In the genomic region with DNA sequence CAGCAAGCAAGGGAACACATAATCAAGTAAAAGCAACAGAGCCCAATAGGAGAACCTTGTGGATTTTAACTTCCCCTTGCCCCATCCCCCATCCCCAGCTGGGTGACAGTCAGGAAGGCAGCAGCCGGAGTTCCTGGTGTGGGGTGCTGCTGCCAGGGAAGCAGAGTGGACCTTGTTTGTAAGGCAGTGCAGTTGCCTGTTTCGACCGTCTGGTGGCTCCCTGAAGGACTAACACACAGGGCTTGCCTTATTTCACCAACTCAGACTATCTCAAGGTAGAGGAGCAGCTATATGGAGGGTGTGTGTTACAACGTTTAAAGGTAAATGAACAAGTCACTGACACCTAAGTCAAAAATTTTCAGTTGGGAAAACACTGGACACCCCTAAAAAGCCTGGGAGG, we compare ENCODE assay signal across 9 cellular contexts. TPM values are rescaled to one million over a fixed set of nuclear protein-coding genes. Genes with fewer than 3 reads are reported as not detected.
DNase-seq lines count a peak whose midpoint lies in the region; ATAC-seq and TF ChIP-seq lines count a peak whose summit lies in the region.
"Had no signal": no experiment of that assay in that cellular context is flagged by ENCODE, and none has a peak within 500 bp of the region (broad histone marks: within the 10 kb centered on the region; RNA-seq: fewer than 3 reads in every experiment).

No MANE protein-coding gene starts in this region.

- H3K27ac Mint-ChIP-seq in nephron = no peak overlapping the region

- POLR2A ChIA-PET in Panc1 (lab: Charles Lee) (no interaction called here), PC-9 (lab: Charles Lee; ENCODE audit: unreplicated experiment) (no interaction called here)

- H3K4me3 Mint-ChIP-seq in nephron = no peak overlapping the region

- H3K4me3 ChIP-seq in Panc1 (ENCODE audit: low read depth in 2 of 2, low read length in 2 of 2) (no peak overlapping the region), choroid plexus epithelial cell (ENCODE audit: low read depth, low read length) (no peak overlapping the region), hepatocyte (no peak overlapping the region), dorsolateral prefrontal cortex (no peak overlapping the region), PC-9 (no peak overlapping the region)

- DNase-seq in Panc1 (ENCODE audit: low read depth, low spot score) (no peak), choroid plexus epithelial cell (ENCODE audit: low read depth) (peak; percentile 28), hepatocyte (ENCODE audit: low spot score) (no peak), dorsolateral prefrontal cortex (no peak), PC-9 (no peak)
- DNase-seq: mesenchymal stem cell had no signal

- intact Hi-C loops in Panc1 (cut with micrococcal nuclease; ENCODE audit: unreplicated experiment) (no loop called here), dorsolateral prefrontal cortex (cut with DNase I) (no loop called here), PC-9 (cut with micrococcal nuclease; ENCODE audit: unreplicated experiment) (no loop called here)

- in situ Hi-C loops in Panc1 (cut with HindIII; ENCODE audit: low pct_unique_long_range_greater_than_20kb, low sequenced_read_pairs) = no loop called here

- H3K79me2 ChIP-seq in hepatocyte (no peaks in the 10 kb centered on the region), PC-9 (ENCODE audit: low read depth) (no peaks in the 10 kb centered on the region)

- no peak overlapping the region for H3K27ac ChIP-seq in Panc1 (ENCODE audit: low read length)
- H3K27ac ChIP-seq in hepatocyte = no peak overlapping the region
- H3K27ac ChIP-seq in dorsolateral prefrontal cortex = no peak overlapping the region
- H3K27ac ChIP-seq in PC-9 = no peak overlapping the region

- H4K20me1 ChIP-seq in hepatocyte (ENCODE audit: insufficient read depth, poor library complexity, severe bottlenecking) = no peaks in the 10 kb centered on the region
- no peaks in the 10 kb centered on the region for H4K20me1 ChIP-seq in PC-9 (ENCODE audit: insufficient read depth)

- TF ChIP-seq CTCF in GM12873 (IDR thresholded peaks at IDR 0.05; ENCODE audit: insufficient read depth, low read depth, low read length, missing control alignments) = peak; percentile 31
- peak; percentile 17; the same call in 1 of the 2 replicates for TF ChIP-seq CTCF in Panc1 (IDR thresholded peaks at IDR 0.05)
- TF ChIP-seq CTCF in choroid plexus epithelial cell (conservative IDR thresholded peaks at IDR 0.05; ENCODE audit: low read depth, low read length) = peak; percentile 42
- peak in 2 of 3 experiments; percentile 1 to 11 for TF ChIP-seq CTCF in nephron (IDR thresholded peaks at IDR 0.05; ENCODE audit: unreplicated experiment in 3 of 3)
- no peak for TF ChIP-seq CTCF in hepatocyte (IDR thresholded peaks at IDR 0.05; ENCODE audit: poor library complexity)
- TF ChIP-seq CTCF in dorsolateral prefrontal cortex (IDR thresholded peaks at IDR 0.05 in 54 of 56, conservative IDR thresholded peaks at IDR 0.05 in 2 of 56; ENCODE audit: low read depth in 1 of 56, partially characterized antibody in 56 of 56) = no peak
- TF ChIP-seq CTCF in PC-9 (conservative IDR thresholded peaks at IDR 0.05) = no peak; the same call in 1 of the 2 replicates

- H3K4me1 Mint-ChIP-seq in nephron = no peaks in the 10 kb centered on the region

- ATAC-seq in Panc1 = no peak
- no peak for ATAC-seq in GM19452 (IDR thresholded peaks at IDR 0.05; ENCODE audit: unreplicated experiment)

- H3K27me3 Mint-ChIP-seq in nephron (ENCODE audit: low read depth) = peaks cover 11% of the 10 kb centered on the region

- H3K36me3 ChIP-seq in Panc1 (ENCODE audit: control insufficient read depth, insufficient read depth, low read length) (no peaks in the 10 kb centered on the region), hepatocyte (replicated peaks; ENCODE audit: insufficient read depth, low read depth) (no peaks in the 10 kb centered on the region), PC-9 (ENCODE audit: low read depth) (no peaks in the 10 kb centered on the region)

- no peaks in the 10 kb centered on the region for H3K27me3 ChIP-seq in Panc1 (ENCODE audit: control insufficient read depth, insufficient read depth, low read length)
- no peaks in the 10 kb centered on the region for H3K27me3 ChIP-seq in hepatocyte
- H3K27me3 ChIP-seq in dorsolateral prefrontal cortex = peaks cover 0 to 29% (median 5%) of the 10 kb centered on the region in 45 donors
- peaks cover 34% of the 10 kb centered on the region for H3K27me3 ChIP-seq in PC-9 (ENCODE audit: insufficient read depth, low read depth)

- no peaks in the 10 kb centered on the region for H3F3A ChIP-seq in PC-9 (ENCODE audit: insufficient read depth, low read depth)

- peaks cover 39% of the 10 kb centered on the region for H3K9me3 Mint-ChIP-seq in nephron

- H3K9me2 ChIP-seq in hepatocyte (replicated peaks; ENCODE audit: insufficient read depth) = no peaks in the 10 kb centered on the region
- H3K9me2 ChIP-seq in PC-9 (ENCODE audit: insufficient read depth) = no peaks in the 10 kb centered on the region

- H3K9me3 ChIP-seq in Panc1 (ENCODE audit: control insufficient read depth, insufficient read depth, low read depth, low read length) = peaks cover 2% of the 10 kb centered on the region; the same call in 1 of the 2 replicates
- no peaks in the 10 kb centered on the region for H3K9me3 ChIP-seq in hepatocyte (ENCODE audit: low read depth)
- peaks cover 2% of the 10 kb centered on the region; the same call in 1 of the 2 replicates for H3K9me3 ChIP-seq in PC-9 (ENCODE audit: insufficient read depth, low read depth)

- H3K36me3 Mint-ChIP-seq in nephron (ENCODE audit: low read depth) = peaks cover 6% of the 10 kb centered on the region

- H3K4me1 ChIP-seq in Panc1 (ENCODE audit: control insufficient read depth, insufficient read depth, low read length) (no peaks in the 10 kb centered on the region), hepatocyte (ENCODE audit: insufficient read depth) (no peaks in the 10 kb centered on the region), PC-9 (replicated peaks; ENCODE audit: insufficient read depth) (no peaks in the 10 kb centered on the region)

- H2AFZ ChIP-seq in hepatocyte (no peak overlapping the region), PC-9 (no peak overlapping the region)

- 48% methylated on average over 4 of the region's 4 CpGs for WGBS in hepatocyte (ENCODE audit: low lambda C conversion rate, missing lambda C conversion rate)

- H3K4me2 ChIP-seq in hepatocyte = no peak overlapping the region
- no peak overlapping the region for H3K4me2 ChIP-seq in PC-9

- CTCF ChIA-PET in Panc1 (lab: Charles Lee) (no interaction called here), PC-9 (lab: Charles Lee) (interaction anchor here (0.5 kb wide), 1 partner anchor 176 kb away, joined by 4 read pairs; no protein-coding TSS in a partner anchor)

- BruUV-seq in Panc1 (replicated peaks; lab: Mats Ljungman, UMichigan) (no TSS peak), PC-9 (replicated peaks; lab: Mats Ljungman, UMichigan) (no TSS peak)

RNA-seq across cellular contexts. Expression of a gene that starts 6.6 kb away (rescaled TPM):
- not detected for total RNA-seq in Panc1 (2021; ENCODE audit: unreplicated experiment)
- polyA plus RNA-seq in Panc1 (2012; ENCODE audit: insufficient read length) = not detected
- total RNA-seq in hepatocyte = not detected in 2 replicates
- not detected in 2 replicates for polyA plus RNA-seq in hepatocyte
- total RNA-seq in dorsolateral prefrontal cortex = not detected
- total RNA-seq in PC-9 (2021) = not detected in 2 replicates

RNA-seq across cellular contexts. Expression of a gene that starts 8.4 kb away (rescaled TPM):
- total RNA-seq in Panc1 (2021; ENCODE audit: unreplicated experiment) = not detected
- not detected for polyA plus RNA-seq in Panc1 (2012; ENCODE audit: insufficient read length)
- total RNA-seq in hepatocyte = not detected in 2 replicates
- not detected in 2 replicates for polyA plus RNA-seq in hepatocyte
- not detected for total RNA-seq in dorsolateral prefrontal cortex
- total RNA-seq in PC-9 (2021) = not detected in 2 replicates

RNA-seq across cellular contexts. Expression of a gene that starts 18.1 kb away (rescaled TPM):
- not detected for total RNA-seq in Panc1 (2021; ENCODE audit: unreplicated experiment)
- not detected for polyA plus RNA-seq in Panc1 (2012; ENCODE audit: insufficient read length)
- total RNA-seq in hepatocyte = not detected in 2 replicates
- not detected in 2 replicates for polyA plus RNA-seq in hepatocyte
- total RNA-seq in dorsolateral prefrontal cortex = not detected
- total RNA-seq in PC-9 (2021) = not detected in 2 replicates

RNA-seq across cellular contexts. Expression of a gene that starts 18.7 kb away (rescaled TPM):
- total RNA-seq in Panc1 (2021; ENCODE audit: unreplicated experiment) = not detected
- polyA plus RNA-seq in Panc1 (2012; ENCODE audit: insufficient read length) = not detected
- total RNA-seq in hepatocyte = not detected in 2 replicates
- polyA plus RNA-seq in hepatocyte = not detected in 2 replicates
- not detected for total RNA-seq in dorsolateral prefrontal cortex
- not detected in 2 replicates for total RNA-seq in PC-9 (2021)

RNA-seq across cellular contexts. Expression of a gene that starts 26.2 kb away (rescaled TPM):
- total RNA-seq in Panc1 (2021; ENCODE audit: unreplicated experiment) (not detected), hepatocyte (not detected in 2 replicates), dorsolateral prefrontal cortex (not detected), PC-9 (2021) (not detected in 2 replicates)
- not detected for polyA plus RNA-seq in Panc1 (2012; ENCODE audit: insufficient read length)
- polyA plus RNA-seq in hepatocyte = not detected in 2 replicates

Comparison
In these comparisons a context has a peak if more than half of its experiments do, and no peak if none do; other contexts are left out.
1. CTCF ChIP-seq: peak in GM12873 (single experiment), Panc1 (single experiment), choroid plexus epithelial cell (single experiment) and nephron (2 of 3); none in hepatocyte (single experiment), dorsolateral prefrontal cortex (0 of 56) and PC-9 (single experiment).